ENCODE assay signal across 8 cellular contexts in the genomic region with DNA sequence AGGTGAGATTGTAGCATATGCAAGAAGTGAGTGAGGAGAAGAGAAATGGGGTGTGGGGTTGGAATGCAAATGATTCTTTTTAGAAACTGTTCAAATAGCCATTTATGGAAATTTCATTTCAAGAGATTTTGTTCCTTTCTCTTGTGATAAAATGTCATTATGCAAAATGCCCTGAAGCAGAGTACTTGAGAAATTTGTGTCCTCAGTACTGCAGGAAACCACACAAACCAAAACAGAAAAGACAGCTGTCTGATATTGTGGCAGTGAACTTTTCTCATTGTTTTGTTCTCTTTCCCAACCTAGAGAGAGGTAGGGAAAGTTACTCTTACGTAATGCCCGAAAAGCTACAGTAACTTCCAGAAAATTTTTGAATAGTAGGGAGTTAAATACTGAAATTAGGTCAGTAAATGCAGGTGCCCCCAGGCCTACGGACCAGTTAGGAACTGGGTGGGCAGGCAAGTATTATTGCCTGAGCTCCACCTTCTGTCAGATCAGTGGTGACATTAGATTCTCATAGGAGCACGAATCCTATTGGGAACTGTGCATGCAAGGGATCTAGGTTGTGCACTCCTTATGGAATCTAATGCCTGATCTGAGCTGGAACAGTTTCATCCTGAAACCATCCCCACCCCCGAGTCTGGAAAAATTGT. TPM values are rescaled to one million over a fixed set of nuclear protein-coding genes. Genes with fewer than 3 reads are reported as not detected.
DNase-seq lines count a peak whose midpoint lies in the region; ATAC-seq and TF ChIP-seq lines count a peak whose summit lies in the region.

No MANE protein-coding gene starts in this region.

- no peaks in the 10 kb centered on the region for H3K9me3 ChIP-seq in lung (ENCODE audit: control insufficient read depth in 2 of 2, insufficient read depth in 1 of 2, low read length in 1 of 2)
- no peaks in the 10 kb centered on the region for H3K9me3 ChIP-seq in tibial nerve
- H3K9me3 ChIP-seq in aorta (ENCODE audit: control insufficient read depth, low read length), result no peaks in the 10 kb centered on the region

- no peaks in the 10 kb centered on the region for H3K27me3 ChIP-seq in HL-60 (ENCODE audit: insufficient read depth, poor library complexity, severe bottlenecking)
- H3K27me3 ChIP-seq in lung (ENCODE audit: control insufficient read depth, insufficient read depth), result no peaks in the 10 kb centered on the region
- H3K27me3 ChIP-seq in tibial nerve, result no peaks in the 10 kb centered on the region
- no peaks in the 10 kb centered on the region for H3K27me3 ChIP-seq in aorta (ENCODE audit: control insufficient read depth in 1 of 2, insufficient read depth in 2 of 2, low read length in 1 of 2)

- WGBS in lung, 2 donors, result 52 to 65% methylated on average over 5 of the region's 5 CpGs
- 60 to 62% methylated on average over 5 of the region's 5 CpGs for whole genome bisulfite sequencing in tibial nerve, 2 donors
- WGBS in aorta, 2 donors, result 70 to 74% methylated on average over 5 of the region's 5 CpGs

- H3K4me3 ChIP-seq in HL-60 (replicated peaks; ENCODE audit: insufficient read depth, low read length), result no peak overlapping the region
- no peak overlapping the region for H3K4me3 ChIP-seq in lung
- H3K4me3 ChIP-seq in tibial nerve, result no peak overlapping the region
- H3K4me3 ChIP-seq in aorta (ENCODE audit: low read length in 2 of 2), result no peak overlapping the region

- TF ChIP-seq EP300 in tibial nerve (IDR thresholded peaks at IDR 0.05), result peak in 1 of 2 donors; percentile 5

- ATAC-seq in GM18519 (IDR thresholded peaks at IDR 0.05; ENCODE audit: low FRiP score, unreplicated experiment), result peak; percentile 71
- peak; percentile 95 for ATAC-seq in GM21717 (IDR thresholded peaks at IDR 0.05; ENCODE audit: unreplicated experiment)
- ATAC-seq in lung (ENCODE audit: insufficient read depth, low FRiP score), result no peak
- ATAC-seq in aorta (ENCODE audit: low FRiP score), result no peak
- no peak for ATAC-seq in HG03097 (IDR thresholded peaks at IDR 0.05; ENCODE audit: low FRiP score, unreplicated experiment)

- intact Hi-C loops in aorta (cut with DNase I), result loop anchor here in 1 of 2 donors (10.0 kb wide), 1 partner anchor 220 kb away; no protein-coding TSS in a partner anchor

- H3K27ac ChIP-seq in HL-60 (replicated peaks) (peak overlapping the region; percentile 24; the same call in 1 of the 2 replicates), lung (ENCODE audit: low read depth in 1 of 2, low read length in 1 of 2) (peak overlapping the region; percentile 3 to 47), tibial nerve (peak overlapping the region in 1 of 4 donors; percentile 34), aorta (ENCODE audit: low read depth in 1 of 2, low read length in 2 of 2) (no peak overlapping the region)

- DNase-seq in HL-60 (ENCODE audit: low read depth in 1 of 2, low spot score in 1 of 2) (peak in 1 of 2 experiments; percentile 63), lung (ENCODE audit: low spot score) (no peak), tibial nerve (ENCODE audit: low spot score in 2 of 2) (no peak), amygdala (lab: John Stamatoyannopoulos, UW) (no peak), aorta (no peak)

- H3K36me3 ChIP-seq in lung (ENCODE audit: control insufficient read depth in 2 of 2, insufficient read depth in 2 of 2, low read length in 2 of 2) (peaks cover 9 to 26% of the 10 kb centered on the region in 2 donors), tibial nerve (peaks cover 0 to 87% (median 5%) of the 10 kb centered on the region in 3 donors), aorta (ENCODE audit: control insufficient read depth in 1 of 2, insufficient read depth in 2 of 2, low read length in 1 of 2) (peaks cover 2% of the 10 kb centered on the region in 2 donors)

- TF ChIP-seq POLR2A in tibial nerve (IDR thresholded peaks at IDR 0.05), result no peak

- no peak for TF ChIP-seq CTCF in HL-60 (IDR thresholded peaks at IDR 0.05; ENCODE audit: insufficient read depth, low read length)
- TF ChIP-seq CTCF in lung (IDR thresholded peaks at IDR 0.05; ENCODE audit: control extremely low read depth, extremely low read depth), result no peak
- TF ChIP-seq CTCF in tibial nerve (IDR thresholded peaks at IDR 0.05), result no peak

- no peaks in the 10 kb centered on the region for H3K4me1 ChIP-seq in lung (ENCODE audit: control insufficient read depth in 2 of 2, insufficient read depth in 2 of 2, low read length in 2 of 2)
- H3K4me1 ChIP-seq in tibial nerve, result peaks cover 0 to 37% (median 7%) of the 10 kb centered on the region in 4 donors
- no peaks in the 10 kb centered on the region for H3K4me1 ChIP-seq in aorta (ENCODE audit: control insufficient read depth in 1 of 2, insufficient read depth in 2 of 2, low read length in 2 of 2)

RNA-seq across cellular contexts. Expression of gene DLD, which starts 34.0 kb away (rescaled TPM):
- total RNA-seq in lung, result 10 to 100 TPM; 66.9 to 93.5 TPM
- 100 to 1,000 TPM in 1 of 2 donors, 10 to 100 TPM in 1; 19.3 to 101 TPM for polyA plus RNA-seq in lung
- 10 to 100 TPM; 43.5 to 67.3 (median 59.9) TPM for total RNA-seq in tibial nerve
- 10 to 100 TPM; 53.5 to 54.0 TPM for total RNA-seq in aorta
- 10 to 100 TPM; 48.8 to 69.4 TPM for polyA plus RNA-seq in aorta

Comparison
In these comparisons a context has a peak if more than half of its experiments do, and no peak if none do; other contexts are left out.
1. ATAC-seq: peak in GM18519 (single experiment) and GM21717 (single experiment); none in lung (single experiment), aorta (single experiment) and HG03097 (single experiment).
2. H3K27ac ChIP-seq: peak in HL-60 (single experiment) and lung (2 of 2); none in aorta (0 of 2).